ENCODE assay signal across 1 cellular context in the genomic region with DNA sequence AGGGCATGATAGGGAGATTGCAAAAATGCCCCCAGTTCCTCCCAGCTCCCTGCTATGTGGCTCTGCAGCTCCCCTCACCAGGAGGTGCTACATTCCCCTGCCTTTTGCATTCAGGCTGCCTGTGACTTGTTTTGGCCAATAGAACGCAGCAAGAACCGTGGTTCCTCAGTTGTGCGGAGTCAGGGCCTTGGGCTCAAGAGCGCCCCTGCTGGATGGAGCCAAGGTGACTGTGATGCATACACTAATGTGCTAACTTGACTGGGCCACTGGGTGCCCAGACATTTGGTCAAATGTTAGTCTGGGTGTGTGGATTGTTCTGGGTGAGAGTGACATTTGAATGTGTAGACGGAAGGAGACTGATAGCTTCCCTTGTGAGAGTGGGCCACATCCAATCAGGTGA.
TF ChIP-seq lines count a peak whose summit lies in the region.

No MANE protein-coding gene starts in this region.

TF ChIP-seq in GM23338, 12 proteins besides CTCF, POLR2A, EP300 and RAD21 (continued from another document):
- TF ChIP-seq, protein P1, sequence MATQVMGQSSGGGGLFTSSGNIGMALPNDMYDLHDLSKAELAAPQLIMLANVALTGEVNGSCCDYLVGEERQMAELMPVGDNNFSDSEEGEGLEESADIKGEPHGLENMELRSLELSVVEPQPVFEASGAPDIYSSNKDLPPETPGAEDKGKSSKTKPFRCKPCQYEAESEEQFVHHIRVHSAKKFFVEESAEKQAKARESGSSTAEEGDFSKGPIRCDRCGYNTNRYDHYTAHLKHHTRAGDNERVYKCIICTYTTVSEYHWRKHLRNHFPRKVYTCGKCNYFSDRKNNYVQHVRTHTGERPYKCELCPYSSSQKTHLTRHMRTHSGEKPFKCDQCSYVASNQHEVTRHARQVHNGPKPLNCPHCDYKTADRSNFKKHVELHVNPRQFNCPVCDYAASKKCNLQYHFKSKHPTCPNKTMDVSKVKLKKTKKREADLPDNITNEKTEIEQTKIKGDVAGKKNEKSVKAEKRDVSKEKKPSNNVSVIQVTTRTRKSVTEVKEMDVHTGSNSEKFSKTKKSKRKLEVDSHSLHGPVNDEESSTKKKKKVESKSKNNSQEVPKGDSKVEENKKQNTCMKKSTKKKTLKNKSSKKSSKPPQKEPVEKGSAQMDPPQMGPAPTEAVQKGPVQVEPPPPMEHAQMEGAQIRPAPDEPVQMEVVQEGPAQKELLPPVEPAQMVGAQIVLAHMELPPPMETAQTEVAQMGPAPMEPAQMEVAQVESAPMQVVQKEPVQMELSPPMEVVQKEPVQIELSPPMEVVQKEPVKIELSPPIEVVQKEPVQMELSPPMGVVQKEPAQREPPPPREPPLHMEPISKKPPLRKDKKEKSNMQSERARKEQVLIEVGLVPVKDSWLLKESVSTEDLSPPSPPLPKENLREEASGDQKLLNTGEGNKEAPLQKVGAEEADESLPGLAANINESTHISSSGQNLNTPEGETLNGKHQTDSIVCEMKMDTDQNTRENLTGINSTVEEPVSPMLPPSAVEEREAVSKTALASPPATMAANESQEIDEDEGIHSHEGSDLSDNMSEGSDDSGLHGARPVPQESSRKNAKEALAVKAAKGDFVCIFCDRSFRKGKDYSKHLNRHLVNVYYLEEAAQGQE (IDR thresholded peaks at IDR 0.05; ENCODE audit: unreplicated experiment): no peak
TF ChIP-seq in GM23338: peak in this region for 0.
